ENCODE assay signal across 14 cellular contexts in genomic region chr18:12751503-12751884, GRCh38. TPM values are rescaled to one million over a fixed set of nuclear protein-coding genes. Genes with fewer than 3 reads are reported as not detected.
DNase-seq lines count a peak whose midpoint lies in the region; ATAC-seq and TF ChIP-seq lines count a peak whose summit lies in the region.
"Had no signal": no experiment of that assay in that cellular context is flagged by ENCODE, and none has a peak within 500 bp of the region (broad histone marks: within the 10 kb centered on the region; RNA-seq: fewer than 3 reads in every experiment).

No MANE protein-coding gene starts in this region.

- intact Hi-C loops in sciatic nerve (cut with DNase I), result no loop called here

- H3K36me3 ChIP-seq in BLaER1 (no peaks in the 10 kb centered on the region), DND-41 (ENCODE audit: insufficient read depth, low read length) (peaks cover 76% of the 10 kb centered on the region), WERI-Rb-1 (no peaks in the 10 kb centered on the region)

- H3K27ac ChIP-seq in BLaER1 (peak overlapping the region; percentile 85; the same call in 1 of the 2 replicates), DND-41 (ENCODE audit: low read length) (peak overlapping the region; percentile 99), WERI-Rb-1 (no peak overlapping the region)
- H3K27ac ChIP-seq: C4-2B had no signal

- H3K4me1 ChIP-seq in BLaER1 (peaks cover 69% of the 10 kb centered on the region), DND-41 (ENCODE audit: insufficient read depth, low read length) (peaks cover 88% of the 10 kb centered on the region)

- DNase-seq in DND-41, result no peak
- DNase-seq in WERI-Rb-1, result no peak
- peak; percentile 8 for DNase-seq in sciatic nerve (ENCODE audit: low spot score)
- no peak for DNase-seq in stimulated activated CD8-positive, alpha-beta memory T cell treated with anti-CD3 and anti-CD28 coated beads, Interleukin-4, amount 100 ng/mL, for 48 hours
- no peak for DNase-seq in effector memory CD8-positive, alpha-beta T cell
- DNase-seq in NCI-H524 treated with DMSO at 0.1 percent for 48 hours (lab: John Stamatoyannopoulos, UW), result no peak
- DNase-seq: CD4-positive, alpha-beta T cell; DMS153; DMS79; GF-D8; H9 had no signal

- no peak overlapping the region for H2AFZ ChIP-seq in DND-41 (ENCODE audit: low read depth, low read length)

- peaks cover 0 to 8% of the 10 kb centered on the region in 2 donors for H3K27me3 Mint-ChIP-seq in effector memory CD8-positive, alpha-beta T cell
- H3K27me3 Mint-ChIP-seq: CD4-positive, alpha-beta T cell had no signal

- no peaks in the 10 kb centered on the region for H4K20me1 ChIP-seq in BLaER1
- H4K20me1 ChIP-seq in DND-41 (ENCODE audit: insufficient read depth, low read length), result no peaks in the 10 kb centered on the region

- H3K36me3 Mint-ChIP-seq in effector memory CD8-positive, alpha-beta T cell (ENCODE audit: insufficient read depth), result peaks cover 2% of the 10 kb centered on the region

- H3K9me3 Mint-ChIP-seq in effector memory CD8-positive, alpha-beta T cell, result no peaks in the 10 kb centered on the region
- H3K9me3 Mint-ChIP-seq: CD4-positive, alpha-beta T cell; H9 had no signal

- H3K4me3 ChIP-seq in BLaER1 (no peak overlapping the region), DND-41 (ENCODE audit: low read depth in 1 of 2, low read length in 2 of 2) (peak overlapping the region in 1 of 2 experiments; percentile 17; a peak in 1 of 4 replicates), WERI-Rb-1 (ENCODE audit: low read depth, low read length) (no peak overlapping the region)

- H3K4me1 Mint-ChIP-seq in effector memory CD8-positive, alpha-beta T cell (ENCODE audit: low read depth in 2 of 2), result peaks cover 9 to 12% of the 10 kb centered on the region in 2 donors
- H3K4me1 Mint-ChIP-seq: H9 had no signal

- peaks cover 67% of the 10 kb centered on the region for H3K79me2 ChIP-seq in DND-41 (ENCODE audit: insufficient read depth, low read length)

- H3K9ac ChIP-seq in BLaER1 (0 out of 2 replicates have a peak overlapping the region, but pooled peaks have one; percentile 66), DND-41 (ENCODE audit: low read depth, low read length) (peak overlapping the region; percentile 66)

- no peak for TF ChIP-seq CTCF in DND-41 (IDR thresholded peaks at IDR 0.05; ENCODE audit: borderline replicate concordance, extremely low read depth, low read length, poor library complexity, severe bottlenecking)
- 0 out of 2 replicates have a peak, but pooled peaks have one; percentile 18 for TF ChIP-seq CTCF in WERI-Rb-1 (IDR thresholded peaks at IDR 0.05; ENCODE audit: low read depth, low read length)

- H3K9me3 ChIP-seq in BLaER1 (peaks cover 29% of the 10 kb centered on the region), DND-41 (ENCODE audit: insufficient read depth, low read length, severe bottlenecking) (no peaks in the 10 kb centered on the region), WERI-Rb-1 (ENCODE audit: severe bottlenecking) (no peaks in the 10 kb centered on the region)

- H3K27me3 ChIP-seq in BLaER1, result no peaks in the 10 kb centered on the region
- H3K27me3 ChIP-seq in DND-41 (ENCODE audit: insufficient read depth, low read length, poor library complexity), result no peaks in the 10 kb centered on the region
- H3K27me3 ChIP-seq in WERI-Rb-1 (ENCODE audit: insufficient read depth, low read depth, severe bottlenecking), result no peaks in the 10 kb centered on the region

- ATAC-seq in DND-41 (ENCODE audit: insufficient read depth, low read depth), result no peak
- no peak for ATAC-seq in sciatic nerve
- ATAC-seq in effector memory CD8-positive, alpha-beta T cell (replicated peaks), result no peak

- H3K4me2 ChIP-seq in BLaER1 (peak overlapping the region; percentile 82), DND-41 (ENCODE audit: insufficient read depth, low read length) (peak overlapping the region; percentile 53)

- no peak overlapping the region for H3K27ac Mint-ChIP-seq in effector memory CD8-positive, alpha-beta T cell
- H3K27ac Mint-ChIP-seq: B cell; CD4-positive, alpha-beta T cell; H9 had no signal

- H3K4me3 Mint-ChIP-seq in effector memory CD8-positive, alpha-beta T cell, result no peak overlapping the region
- H3K4me3 Mint-ChIP-seq: B cell; CD4-positive, alpha-beta T cell; H9 had no signal

RNA-seq across cellular contexts. Expression of gene PSMG2, which starts 48.7 kb away (rescaled TPM):
- 67.7 TPM for total RNA-seq in sciatic nerve

RNA-seq across cellular contexts. Expression of gene CEP76, which starts 49.0 kb away (rescaled TPM):
- total RNA-seq in sciatic nerve, result 5.4 TPM
